Comparison of ENCODE assay signal across 9 cellular contexts in genomic region chr10:119166564-119166963, GRCh38. TPM values are rescaled to one million over a fixed set of nuclear protein-coding genes. Genes with fewer than 3 reads are reported as not detected.
A peak's percentile ranks its signal among the peaks of the same experiment; 100 is the strongest.
DNase-seq lines count a peak whose midpoint lies in the region; ATAC-seq, FAIRE-seq and TF ChIP-seq lines count a peak whose summit lies in the region.
"Had no signal": no experiment of that assay in that cellular context is flagged by ENCODE, and none has a peak within 500 bp of the region (broad histone marks: within the 10 kb centered on the region; RNA-seq: fewer than 3 reads in every experiment).

No MANE protein-coding gene starts in this region.

- no peak overlapping the region for H2AK5ac ChIP-seq in H1 (ENCODE audit: low read depth, low read length)

- intact Hi-C loops in PC-9 (cut with micrococcal nuclease; ENCODE audit: unreplicated experiment), result no loop called here

- H3K4me2 ChIP-seq in PC-9, result peak overlapping the region; percentile 87
- H3K4me2 ChIP-seq in H1 (ENCODE audit: insufficient read depth in 1 of 2, low read depth in 2 of 2, low read length in 2 of 2), result peak overlapping the region in 1 of 2 experiments; percentile 87; a peak in 2 of 4 replicates

- no peak overlapping the region for H3K27ac ChIP-seq in PC-9
- H3K27ac ChIP-seq in H1 (ENCODE audit: low read depth, low read length), result no peak overlapping the region
- H3K27ac ChIP-seq in skeletal muscle tissue (ENCODE audit: low read depth, low read length), result peak overlapping the region; percentile 92

- no peak overlapping the region for H2BK20ac ChIP-seq in H1 (ENCODE audit: low read length)

- no peak overlapping the region for H3K9ac ChIP-seq in H1 (replicated peaks in 1 of 4; ENCODE audit: extremely low read depth in 1 of 4, low read depth in 3 of 4, low read length in 3 of 4)
- H3K9ac ChIP-seq in skeletal muscle tissue (ENCODE audit: low read depth in 1 of 3, low read length in 3 of 3), result peak overlapping the region in 2 of 3 donors; percentile 90 to 99

- no peak overlapping the region; the same call in 1 of the 2 replicates for H4K8ac ChIP-seq in H1 (ENCODE audit: extremely low read depth, insufficient read depth, low read length)

- no peaks in the 10 kb centered on the region for H3K27me3 ChIP-seq in PC-9 (ENCODE audit: insufficient read depth, low read depth)
- H3K27me3 ChIP-seq in H1 (replicated peaks in 1 of 4; ENCODE audit: control insufficient read depth in 3 of 4, extremely low read depth in 1 of 4, insufficient read depth in 3 of 4, low read length in 3 of 4), result no peaks in the 10 kb centered on the region; a peak in 2 of 7 replicates
- H3K27me3 ChIP-seq in skeletal muscle tissue (ENCODE audit: control insufficient read depth in 3 of 3, insufficient read depth in 3 of 3, low read length in 3 of 3), result no peaks in the 10 kb centered on the region

- no peaks in the 10 kb centered on the region for H4K20me1 ChIP-seq in PC-9 (ENCODE audit: insufficient read depth)
- no peaks in the 10 kb centered on the region for H4K20me1 ChIP-seq in H1 (replicated peaks in 1 of 2; ENCODE audit: control insufficient read depth in 1 of 2, insufficient read depth in 2 of 2, low read length in 2 of 2)

- H3K4ac ChIP-seq in H1 (replicated peaks; ENCODE audit: insufficient read length, low read depth, low read length), result no peak overlapping the region

- H3K18ac ChIP-seq in H1 (ENCODE audit: extremely low read depth, low read length), result no peak overlapping the region

- no peaks in the 10 kb centered on the region for H3K9me2 ChIP-seq in PC-9 (ENCODE audit: insufficient read depth)

- 75% methylated on average over 8 of the region's 8 CpGs; no CpG with 5 or more reads in 1 of the 2 experiments for WGBS in H1 (ENCODE audit: extremely low coverage in 1 of 2, insufficient coverage in 1 of 2, insufficient read length in 1 of 2, insufficient replicate concordance in 2 of 2, low coverage in 1 of 2, low lambda C conversion rate in 2 of 2, missing lambda C conversion rate in 1 of 2), 2 experiments

- H3K56ac ChIP-seq in H1 (replicated peaks; ENCODE audit: insufficient read length, low read depth, low read length), result no peak overlapping the region

- CTCF ChIA-PET in PC-9 (lab: Charles Lee), result no interaction called here
- CTCF ChIA-PET in H1 (lab: Charles Lee; ENCODE audit: partially characterized antibody), result no interaction called here

- TF ChIP-seq CTCF in PC-9 (conservative IDR thresholded peaks at IDR 0.05), result no peak
- TF ChIP-seq CTCF in H1 (IDR thresholded peaks at IDR 0.05; ENCODE audit: control extremely low read depth in 1 of 3, insufficient read depth in 1 of 3, low read depth in 1 of 3, low read length in 3 of 3), result no peak

- H3K4me3 ChIP-seq in PC-9 (no peak overlapping the region), H1 (ENCODE audit: extremely low read depth in 1 of 4, insufficient read depth in 2 of 4, low read depth in 3 of 4, low read length in 4 of 4) (no peak overlapping the region; a peak in 2 of 8 replicates), skeletal muscle tissue (ENCODE audit: low read length in 3 of 3) (peak overlapping the region in 1 of 3 donors; percentile 93)

- H3F3A ChIP-seq in PC-9 (ENCODE audit: insufficient read depth, low read depth), result no peaks in the 10 kb centered on the region

- H2AFZ ChIP-seq in PC-9, result no peak overlapping the region
- no peak overlapping the region for H2AFZ ChIP-seq in H1 (ENCODE audit: low read length)

- no peak overlapping the region for H2BK120ac ChIP-seq in H1 (replicated peaks; ENCODE audit: low read depth, low read length)

- H2BK12ac ChIP-seq in H1 (ENCODE audit: low read depth, low read length), result no peak overlapping the region

- FAIRE-seq in H1 (lab: Jason Lieb, UNC), result no peak

- TF ChIP-seq POLR2A in H1 (IDR thresholded peaks at IDR 0.05; ENCODE audit: control extremely low read depth in 1 of 2, low read depth in 2 of 2, low read length in 2 of 2), result no peak

- POLR2A ChIA-PET in PC-9 (lab: Charles Lee; ENCODE audit: unreplicated experiment) (no interaction called here), H1 (lab: Charles Lee; ENCODE audit: partially characterized antibody) (interaction anchor here (0.6 kb wide), 1 partner anchor 19 kb away, joined by 3 read pairs; no protein-coding TSS in a partner anchor)

- no peaks in the 10 kb centered on the region for H3K9me3 ChIP-seq in PC-9 (ENCODE audit: insufficient read depth, low read depth)
- H3K9me3 ChIP-seq in H1 (ENCODE audit: insufficient read depth in 2 of 2, low read depth in 1 of 2, low read length in 1 of 2), result no peaks in the 10 kb centered on the region; a peak in 1 of 4 replicates
- no peaks in the 10 kb centered on the region for H3K9me3 ChIP-seq in skeletal muscle tissue (ENCODE audit: control insufficient read depth in 3 of 3, low read length in 3 of 3)

- BruUV-seq in PC-9 (replicated peaks; lab: Mats Ljungman, UMichigan), result no TSS peak

- H3K36me3 ChIP-seq in PC-9 (ENCODE audit: low read depth) (no peaks in the 10 kb centered on the region), H1 (ENCODE audit: control insufficient read depth in 2 of 4, insufficient read depth in 4 of 4, low read length in 3 of 4) (peaks cover 18 to 41% (median 29%) of the 10 kb centered on the region in 4 experiments), skeletal muscle tissue (ENCODE audit: control insufficient read depth in 3 of 3, insufficient read depth in 3 of 3, low read length in 3 of 3) (peaks cover 30 to 37% (median 36%) of the 10 kb centered on the region in 3 donors)

- H3K79me2 ChIP-seq in PC-9 (ENCODE audit: low read depth), result 0 out of 2 replicates have a peak, but pooled peaks cover 6% of the 10 kb centered on the region
- no peaks in the 10 kb centered on the region for H3K79me2 ChIP-seq in H1 (ENCODE audit: control insufficient read depth in 1 of 2, insufficient read depth in 2 of 2, low read length in 2 of 2)

- no peak overlapping the region for H2BK15ac ChIP-seq in H1 (ENCODE audit: low read length)

- H3K23me2 ChIP-seq in H1 (ENCODE audit: low read depth, low read length), result peaks cover 10% of the 10 kb centered on the region

- H3K4me1 ChIP-seq in PC-9 (replicated peaks; ENCODE audit: insufficient read depth) (0 out of 2 replicates have a peak, but pooled peaks cover 8% of the 10 kb centered on the region), H1 (replicated peaks in 1 of 4; ENCODE audit: control insufficient read depth in 3 of 4, insufficient read depth in 4 of 4, low read length in 3 of 4) (peaks cover 0 to 5% (median 0%) of the 10 kb centered on the region in 4 experiments; a peak in 2 of 7 replicates), skeletal muscle tissue (ENCODE audit: control insufficient read depth in 3 of 3, insufficient read depth in 3 of 3, low read length in 3 of 3) (peaks cover 18 to 28% (median 22%) of the 10 kb centered on the region in 3 donors)

- H4K91ac ChIP-seq in H1 (replicated peaks; ENCODE audit: insufficient read length, low read length), result no peak overlapping the region

- peak; percentile 22 for DNase-seq in SIG-M5 treated with dmso at 0.1 percent for 504 hours (lab: John Stamatoyannopoulos, UW; ENCODE audit: unreplicated experiment)
- no peak for DNase-seq in SIG-M5 (lab: John Stamatoyannopoulos, UW)
- DNase-seq in PC-9, result no peak
- DNase-seq in H1 (ENCODE audit: low read depth in 1 of 2, low spot score in 2 of 2), result no peak
- DNase-seq in cerebellar nuclear complex (lab: John Stamatoyannopoulos, UW), result no peak
- no peak for DNase-seq in NCI-H2171 (lab: John Stamatoyannopoulos, UW)
- DNase-seq: hippocampal formation had no signal

- H3K14ac ChIP-seq in H1 (ENCODE audit: insufficient read length), result no peak overlapping the region

- no peak overlapping the region for H4K5ac ChIP-seq in H1 (ENCODE audit: insufficient read length, low read depth, low read length)

- H2BK5ac ChIP-seq in H1 (ENCODE audit: low read depth, low read length), result no peak overlapping the region

- ATAC-seq in HG03342 (IDR thresholded peaks at IDR 0.05; ENCODE audit: unreplicated experiment), result no peak

- H3K79me1 ChIP-seq in H1 (ENCODE audit: low read depth, low read length), result no peaks in the 10 kb centered on the region

- H3K23ac ChIP-seq in H1 (ENCODE audit: insufficient read length), result no peak overlapping the region

- no peak for TF ChIP-seq EP300 in H1 (IDR thresholded peaks at IDR 0.05; ENCODE audit: borderline replicate concordance in 1 of 2, low read depth in 2 of 2, low read length in 2 of 2)

- no peak for TF ChIP-seq RAD21 in H1 (IDR thresholded peaks at IDR 0.05 in 1 of 2, conservative IDR thresholded peaks at IDR 0.05 in 1 of 2; ENCODE audit: low read depth in 2 of 2, low read length in 2 of 2)

RNA-seq across cellular contexts. Expression of gene SFXN4, which starts 1.1 kb away (rescaled TPM):
- 15.4 and 18.3 TPM in 2 replicates for total RNA-seq in PC-9 (2021)
- 21.6 and 24.1 TPM in 2 replicates for total RNA-seq in H1 (2021; fragmentation: NEBNext Ultra II Directional; extraction: Animal tissue kit (Norgen Biotek cat#: 25700))
- polyA plus RNA-seq in H1 (2011; rRNA removed), result 7.0 and 15.4 TPM in 2 replicates
- 11.7 TPM for polyA plus RNA-seq in H1 (2011; cell fraction: cytosol; rRNA removed)
- polyA plus RNA-seq in H1 (2011; cell fraction: nucleus; rRNA removed), result 10.8 TPM
- 15.2 to 18.9 TPM (median 17.0 TPM) in 4 replicates for polyA plus RNA-seq in H1 (2012, experiment 1 of 2)
- polyA plus RNA-seq in H1 (2012, experiment 2 of 2), result 26.9 TPM
- 24.7 TPM for polyA plus RNA-seq in H1 (2013, experiment 1 of 2)
- polyA plus RNA-seq in H1 (2013, experiment 2 of 2), result 31.0 TPM
- polyA minus RNA-seq in H1 (2011; rRNA and poly(A)+ RNA removed), result 16.8 and 20.9 TPM in 2 replicates
- polyA minus RNA-seq in H1 (2011; cell fraction: cytosol; rRNA and poly(A)+ RNA removed), result 5.3 TPM
- 6.7 TPM for polyA minus RNA-seq in H1 (2011; cell fraction: nucleus; rRNA and poly(A)+ RNA removed)
- 19.3 TPM for total RNA-seq in skeletal muscle tissue

RNA-seq across cellular contexts. Expression of gene PRDX3, which starts 12.0 kb away (rescaled TPM):
- total RNA-seq in PC-9 (2021) (110 and 144 TPM in 2 replicates), skeletal muscle tissue (89.2 TPM)
- 194 and 208 TPM in 2 replicates for total RNA-seq in H1 (2021; fragmentation: NEBNext Ultra II Directional; extraction: Animal tissue kit (Norgen Biotek cat#: 25700))
- 112 and 201 TPM in 2 replicates for polyA plus RNA-seq in H1 (2011; rRNA removed)
- 259 TPM for polyA plus RNA-seq in H1 (2011; cell fraction: cytosol; rRNA removed)
- 167 TPM for polyA plus RNA-seq in H1 (2011; cell fraction: nucleus; rRNA removed)
- polyA plus RNA-seq in H1 (2012, experiment 1 of 2), result 178 to 208 TPM (median 187 TPM) in 4 replicates
- 30.6 TPM for polyA plus RNA-seq in H1 (2012, experiment 2 of 2)
- polyA plus RNA-seq in H1 (2013, experiment 1 of 2), result 123 TPM
- polyA plus RNA-seq in H1 (2013, experiment 2 of 2), result 123 TPM
- polyA minus RNA-seq in H1 (2011; rRNA and poly(A)+ RNA removed), result 298 and 349 TPM in 2 replicates
- polyA minus RNA-seq in H1 (2011; cell fraction: cytosol; rRNA and poly(A)+ RNA removed), result 93.4 TPM
- 83.8 TPM for polyA minus RNA-seq in H1 (2011; cell fraction: nucleus; rRNA and poly(A)+ RNA removed)

RNA-seq across cellular contexts. Expression of gene GRK5, which starts 40.8 kb away (rescaled TPM):
- 4.8 and 5.3 TPM in 2 replicates for total RNA-seq in PC-9 (2021)
- 2.4 and 2.5 TPM in 2 replicates for total RNA-seq in H1 (2021; fragmentation: NEBNext Ultra II Directional; extraction: Animal tissue kit (Norgen Biotek cat#: 25700))
- 0.54 and 0.88 TPM in 2 replicates for polyA plus RNA-seq in H1 (2011; rRNA removed)
- polyA plus RNA-seq in H1 (2011; cell fraction: cytosol; rRNA removed), result 1.2 TPM
- 1.1 TPM for polyA plus RNA-seq in H1 (2011; cell fraction: nucleus; rRNA removed)
- polyA plus RNA-seq in H1 (2012, experiment 1 of 2), result 1.2 to 1.5 TPM (median 1.3 TPM) in 4 replicates
- polyA plus RNA-seq in H1 (2012, experiment 2 of 2), result 0.56 TPM
- polyA plus RNA-seq in H1 (2013, experiment 1 of 2), result 0.83 TPM
- polyA plus RNA-seq in H1 (2013, experiment 2 of 2), result 0.88 TPM
- polyA minus RNA-seq in H1 (2011; rRNA and poly(A)+ RNA removed), result 0.85 and 1.1 TPM in 2 replicates
- polyA minus RNA-seq in H1 (2011; cell fraction: cytosol; rRNA and poly(A)+ RNA removed), result 0.66 TPM
- polyA minus RNA-seq in H1 (2011; cell fraction: nucleus; rRNA and poly(A)+ RNA removed), result 0.70 TPM
- 12.5 TPM for total RNA-seq in skeletal muscle tissue

Comparison
In these comparisons a context has a peak if more than half of its experiments do, and no peak if none do; other contexts are left out.
1. H3K9ac ChIP-seq: peak in skeletal muscle tissue (2 of 3); none in H1 (0 of 4).